Comparison of ENCODE assay signal across 34 cellular contexts in genomic region chr10:30861976-30862375, GRCh38.
A peak's percentile ranks its signal among the peaks of the same experiment; 100 is the strongest.
DNase-seq lines count a peak whose midpoint lies in the region; ATAC-seq, FAIRE-seq and TF ChIP-seq lines count a peak whose summit lies in the region.
"Had no signal": no experiment of that assay in that cellular context is flagged by ENCODE, and none has a peak within 500 bp of the region (broad histone marks: within the 10 kb centered on the region; RNA-seq: fewer than 3 reads in every experiment).

No MANE protein-coding gene starts in this region.

- no peak overlapping the region for H3K56ac ChIP-seq in H1 (replicated peaks; ENCODE audit: insufficient read length, low read depth, low read length)

- no peak for TF ChIP-seq POLR2A in breast epithelium (IDR thresholded peaks at IDR 0.05)
- no peak for TF ChIP-seq POLR2A in H1 (IDR thresholded peaks at IDR 0.05; ENCODE audit: control extremely low read depth in 1 of 2, low read depth in 2 of 2, low read length in 2 of 2)

- no TSS peak for BruUV-seq in mammary epithelial cell (replicated peaks; lab: Mats Ljungman, UMichigan)

- no peaks in the 10 kb centered on the region for H3K23me2 ChIP-seq in H1 (ENCODE audit: low read depth, low read length)

- H3K9ac ChIP-seq in mammary epithelial cell (ENCODE audit: insufficient read depth, low read length), result no peak overlapping the region
- no peak overlapping the region for H3K9ac ChIP-seq in H1 (replicated peaks in 1 of 4; ENCODE audit: extremely low read depth in 1 of 4, low read depth in 3 of 4, low read length in 3 of 4)
- H3K9ac ChIP-seq: KMS-11, parathyroid adenoma had no signal

- no peak for TF ChIP-seq RAD21 in H1 (IDR thresholded peaks at IDR 0.05 in 1 of 2, conservative IDR thresholded peaks at IDR 0.05 in 1 of 2; ENCODE audit: low read depth in 2 of 2, low read length in 2 of 2)

- H3K4me2 ChIP-seq in mammary epithelial cell (ENCODE audit: insufficient read depth, low read depth, low read length) (no peak overlapping the region), H1 (ENCODE audit: insufficient read depth in 1 of 2, low read depth in 2 of 2, low read length in 2 of 2) (no peak overlapping the region), osteoblast (ENCODE audit: insufficient read depth, low read length) (no peak overlapping the region)
- H3K4me2 ChIP-seq: KMS-11 had no signal

- H2BK5ac ChIP-seq in H1 (ENCODE audit: low read depth, low read length), result no peak overlapping the region

- POLR2A ChIA-PET in H1 (lab: Charles Lee; ENCODE audit: partially characterized antibody), result no interaction called here

- H2BK15ac ChIP-seq in H1 (ENCODE audit: low read length), result no peak overlapping the region

- DNase-seq in breast epithelium (ENCODE audit: low spot score in 2 of 2) (no peak), mammary epithelial cell (no peak), H1 (ENCODE audit: low read depth in 1 of 2, low spot score in 2 of 2) (no peak), osteoblast (ENCODE audit: insufficient read length, low spot score, missing footprints) (no peak), upper lobe of right lung (no peak), NCI-H2029 (lab: John Stamatoyannopoulos, UW) (no peak), superior temporal gyrus (ENCODE audit: extremely low spot score) (no peak)
- DNase-seq: activated CD4-positive, alpha-beta memory T cell treated with anti-CD3 and anti-CD28 coated beads for 36 hours; activated CD8-positive, alpha-beta memory T cell treated with anti-CD3 and anti-CD28 coated beads, Interleukin-2, amount 50 U/mL, for 4 hours; aorta; cortex of kidney; GDM1; H7; immature natural killer cell; midbrain; MM.1S; natural killer cell; NCI-H1436; NCI-H2107; NCI-H446 treated with DMSO at 0.1 percent for 48 hours; NCI-H82; RPMI8226; stimulated activated CD4-positive, alpha-beta T cell treated with anti-CD3 and anti-CD28 coated beads, Interleukin-12 subunit alpha, Interleukin-12 subunit beta, amount 100 ng/mL, for 4 hours; stimulated activated CD4-positive, alpha-beta T cell treated with anti-CD3 and anti-CD28 coated beads, Interleukin-4, amount 100 ng/mL, for 1 hour had no signal

- H3K4me1 ChIP-seq in breast epithelium, result peaks cover 0 to 2% of the 10 kb centered on the region in 2 donors
- H3K4me1 ChIP-seq in mammary epithelial cell (ENCODE audit: insufficient read depth, low read length), result no peaks in the 10 kb centered on the region
- H3K4me1 ChIP-seq in H1 (replicated peaks in 1 of 4; ENCODE audit: control insufficient read depth in 3 of 4, insufficient read depth in 4 of 4, low read length in 3 of 4), result peaks cover 0 to 7% (median 3%) of the 10 kb centered on the region in 4 experiments; a peak in 3 of 7 replicates
- H3K4me1 ChIP-seq in osteoblast (ENCODE audit: insufficient read depth, low read length), result peaks cover 29% of the 10 kb centered on the region
- peaks cover 16% of the 10 kb centered on the region for H3K4me1 ChIP-seq in upper lobe of right lung
- H3K4me1 ChIP-seq: parathyroid adenoma had no signal

- no peak overlapping the region for H3K18ac ChIP-seq in H1 (ENCODE audit: extremely low read depth, low read length)

- H2BK120ac ChIP-seq in H1 (replicated peaks; ENCODE audit: low read depth, low read length), result no peak overlapping the region

- CTCF ChIA-PET in mammary epithelial cell (lab: Charles Lee; ENCODE audit: low non-redundant PET), result no interaction called here
- CTCF ChIA-PET in H1 (lab: Charles Lee; ENCODE audit: partially characterized antibody), result no interaction called here

- in situ Hi-C loops in mammary epithelial cell (cut with MboI; ENCODE audit: low sequenced_read_pairs in 2 of 2), result no loop called here

- H2BK20ac ChIP-seq in H1 (ENCODE audit: low read length), result no peak overlapping the region

- no peak overlapping the region for H4K91ac ChIP-seq in H1 (replicated peaks; ENCODE audit: insufficient read length, low read length)

- H3K36me3 ChIP-seq in breast epithelium (no peaks in the 10 kb centered on the region), mammary epithelial cell (ENCODE audit: insufficient read depth, low read length) (no peaks in the 10 kb centered on the region), H1 (ENCODE audit: control insufficient read depth in 2 of 4, insufficient read depth in 4 of 4, low read length in 3 of 4) (no peaks in the 10 kb centered on the region), osteoblast (ENCODE audit: insufficient read depth, low read length) (no peaks in the 10 kb centered on the region), upper lobe of right lung (no peaks in the 10 kb centered on the region)
- H3K36me3 ChIP-seq: cardiac muscle cell, right atrium auricular region had no signal

- ATAC-seq in upper lobe of right lung (no peak), GM18517 (IDR thresholded peaks at IDR 0.05; ENCODE audit: unreplicated experiment) (no peak)
- ATAC-seq: activated naive CD4-positive, alpha-beta T cell treated with anti-CD3 and anti-CD28 coated beads, Interleukin-2, amount 50 U/mL, for 72 hours; activated T-helper 17 cell treated with anti-CD3 and anti-CD28 coated beads, Interleukin-2, amount 50 U/mL, for 72 hours; esophagus mucosa; natural killer cell had no signal

- no peak overlapping the region for H2AFZ ChIP-seq in mammary epithelial cell (ENCODE audit: low read depth, low read length)
- no peak overlapping the region for H2AFZ ChIP-seq in H1 (ENCODE audit: low read length)
- H2AFZ ChIP-seq in osteoblast (ENCODE audit: low read length), result no peak overlapping the region
- H2AFZ ChIP-seq: parathyroid adenoma had no signal

- H4K5ac ChIP-seq in H1 (ENCODE audit: insufficient read length, low read depth, low read length), result no peak overlapping the region

- H4K20me1 ChIP-seq in mammary epithelial cell (ENCODE audit: insufficient read depth, low read length) (no peaks in the 10 kb centered on the region), H1 (replicated peaks in 1 of 2; ENCODE audit: control insufficient read depth in 1 of 2, insufficient read depth in 2 of 2, low read length in 2 of 2) (no peaks in the 10 kb centered on the region), osteoblast (ENCODE audit: insufficient read depth, low read length) (no peaks in the 10 kb centered on the region)

- no peak overlapping the region for H2BK12ac ChIP-seq in H1 (ENCODE audit: low read depth, low read length)

- H3K79me2 ChIP-seq in mammary epithelial cell (ENCODE audit: insufficient read depth, low read length), result no peaks in the 10 kb centered on the region
- no peaks in the 10 kb centered on the region for H3K79me2 ChIP-seq in H1 (ENCODE audit: control insufficient read depth in 1 of 2, insufficient read depth in 2 of 2, low read length in 2 of 2)
- no peaks in the 10 kb centered on the region for H3K79me2 ChIP-seq in osteoblast (ENCODE audit: insufficient read depth, low read length)
- H3K79me2 ChIP-seq: parathyroid adenoma had no signal

- H3K27ac ChIP-seq in breast epithelium (peak overlapping the region; percentile 16 to 22), mammary epithelial cell (ENCODE audit: insufficient read depth, low read depth, low read length) (no peak overlapping the region), H1 (ENCODE audit: low read depth, low read length) (no peak overlapping the region), osteoblast (ENCODE audit: low read depth, low read length) (peak overlapping the region; percentile 13), upper lobe of right lung (peak overlapping the region; percentile 60)
- H3K27ac ChIP-seq: cardiac muscle cell, KMS-11, parathyroid adenoma, SK-N-MC had no signal

- no peak overlapping the region for H2AK5ac ChIP-seq in H1 (ENCODE audit: low read depth, low read length)

- H4K8ac ChIP-seq in H1 (ENCODE audit: extremely low read depth, insufficient read depth, low read length), result no peak overlapping the region

- TF ChIP-seq CTCF in breast epithelium (IDR thresholded peaks at IDR 0.05) (no peak), mammary epithelial cell (conservative IDR thresholded peaks at IDR 0.05 in 1 of 2, IDR thresholded peaks at IDR 0.05 in 1 of 2; ENCODE audit: extremely low read depth in 1 of 2, insufficient read depth in 1 of 2, low read depth in 1 of 2, low read length in 2 of 2) (no peak), H1 (IDR thresholded peaks at IDR 0.05; ENCODE audit: control extremely low read depth in 1 of 3, insufficient read depth in 1 of 3, low read depth in 1 of 3, low read length in 3 of 3) (no peak), osteoblast (IDR thresholded peaks at IDR 0.05; ENCODE audit: extremely low read depth, low read depth, low read length) (no peak), upper lobe of right lung (IDR thresholded peaks at IDR 0.05) (no peak)

- H3K27me3 ChIP-seq in breast epithelium (no peaks in the 10 kb centered on the region), mammary epithelial cell (ENCODE audit: insufficient read depth, low read length) (no peaks in the 10 kb centered on the region), H1 (replicated peaks in 1 of 4; ENCODE audit: control insufficient read depth in 3 of 4, extremely low read depth in 1 of 4, insufficient read depth in 3 of 4, low read length in 3 of 4) (no peaks in the 10 kb centered on the region), osteoblast (ENCODE audit: insufficient read depth, low read length) (no peaks in the 10 kb centered on the region), upper lobe of right lung (no peaks in the 10 kb centered on the region)
- H3K27me3 ChIP-seq: cardiac muscle cell, right atrium auricular region had no signal

- no peak for TF ChIP-seq EP300 in H1 (IDR thresholded peaks at IDR 0.05; ENCODE audit: borderline replicate concordance in 1 of 2, low read depth in 2 of 2, low read length in 2 of 2)

- intact Hi-C loops in breast epithelium (cut with DNase I; ENCODE audit: low total_unique reads) (no loop called here), mammary epithelial cell (cut with micrococcal nuclease) (no loop called here), upper lobe of right lung (cut with DNase I) (no loop called here)

- dilution Hi-C loops in mammary epithelial cell (cut with HindIII; ENCODE audit: low sequenced_read_pairs), result no loop called here

- H3K14ac ChIP-seq in H1 (ENCODE audit: insufficient read length), result no peak overlapping the region

- H3K9me3 ChIP-seq in breast epithelium, result no peaks in the 10 kb centered on the region
- no peaks in the 10 kb centered on the region for H3K9me3 ChIP-seq in mammary epithelial cell (replicated peaks; ENCODE audit: insufficient read depth, low read length)
- no peaks in the 10 kb centered on the region for H3K9me3 ChIP-seq in H1 (ENCODE audit: insufficient read depth in 2 of 2, low read depth in 1 of 2, low read length in 1 of 2)
- H3K9me3 ChIP-seq in osteoblast (ENCODE audit: low read depth, low read length), result no peaks in the 10 kb centered on the region
- H3K9me3 ChIP-seq in upper lobe of right lung, result no peaks in the 10 kb centered on the region
- H3K9me3 ChIP-seq: right atrium auricular region had no signal

- H3K23ac ChIP-seq in H1 (ENCODE audit: insufficient read length), result no peak overlapping the region

- H3K4ac ChIP-seq in H1 (replicated peaks; ENCODE audit: insufficient read length, low read depth, low read length), result no peak overlapping the region

- no peaks in the 10 kb centered on the region for H3K79me1 ChIP-seq in H1 (ENCODE audit: low read depth, low read length)

- 90% methylated on average over 3 of the region's 3 CpGs for WGBS in mammary epithelial cell (ENCODE audit: low coverage, missing lambda C conversion rate)
- WGBS in H1 (ENCODE audit: extremely low coverage in 1 of 2, insufficient coverage in 1 of 2, insufficient read length in 1 of 2, insufficient replicate concordance in 2 of 2, low coverage in 1 of 2, low lambda C conversion rate in 2 of 2, missing lambda C conversion rate in 1 of 2), 2 experiments, result 94% methylated on average over 3 of the region's 3 CpGs; no CpG with 5 or more reads in 1 of the 2 experiments

- no peak overlapping the region for H3K4me3 ChIP-seq in breast epithelium
- H3K4me3 ChIP-seq in mammary epithelial cell (replicated peaks in 1 of 3; ENCODE audit: insufficient read depth in 1 of 3, low read depth in 2 of 3, low read length in 3 of 3), result no peak overlapping the region
- H3K4me3 ChIP-seq in H1 (ENCODE audit: extremely low read depth in 1 of 4, insufficient read depth in 2 of 4, low read depth in 3 of 4, low read length in 4 of 4), result no peak overlapping the region
- no peak overlapping the region for H3K4me3 ChIP-seq in osteoblast (ENCODE audit: insufficient read depth, low read length)
- no peak overlapping the region for H3K4me3 ChIP-seq in upper lobe of right lung
- H3K4me3 ChIP-seq: cardiac muscle cell, right atrium auricular region, SK-N-MC had no signal

- no peak for FAIRE-seq in H1 (lab: Jason Lieb, UNC)
- FAIRE-seq: frontal cortex had no signal

Comparison
In these comparisons a context has a peak if more than half of its experiments do, and no peak if none do; other contexts are left out.
1. H3K27ac ChIP-seq: peak in breast epithelium (2 of 2), osteoblast (single experiment) and upper lobe of right lung (single experiment); none in mammary epithelial cell (single experiment) and H1 (single experiment).